36 cellular contexts compared by ENCODE assay signal in the genomic region with DNA sequence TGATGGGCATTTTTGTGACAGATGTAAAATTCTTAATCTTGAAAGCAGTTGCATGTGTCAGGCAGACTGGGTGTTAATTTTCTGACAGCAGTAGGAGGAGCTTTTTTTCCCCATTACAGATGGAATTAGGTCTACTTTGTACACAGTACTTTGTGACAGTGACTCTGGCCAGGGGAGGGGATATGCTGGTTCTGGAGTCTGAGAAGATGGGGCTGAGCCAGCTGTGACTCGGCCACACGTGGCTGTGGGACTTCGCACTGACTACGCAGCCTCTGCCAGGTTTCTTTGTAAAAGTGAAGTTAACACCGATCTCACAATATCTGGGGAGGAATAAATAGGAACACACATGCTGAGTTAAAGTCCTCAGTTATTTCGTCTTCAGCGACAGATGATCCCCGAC.
"Had no signal": no experiment of that assay in that cellular context is flagged by ENCODE, and none has a peak within 500 bp of the region (broad histone marks: within the 10 kb centered on the region; RNA-seq: fewer than 3 reads in every experiment).

No MANE protein-coding gene starts in this region.

- H3K4me1 Mint-ChIP-seq: activated naive CD4-positive, alpha-beta T cell treated with anti-CD3 and anti-CD28 coated beads, Interleukin-2, amount 10 ng/mL, durations not matched to agents 7 days and 5 days; activated naive CD8-positive, alpha-beta T cell treated with anti-CD3 and anti-CD28 coated beads for 36 hours; activated naive CD8-positive, alpha-beta T cell treated with anti-CD3 and anti-CD28 coated beads, Interleukin-2, amount 10 ng/mL, durations not matched to agents 7 days and 5 days; activated naive CD8-positive, alpha-beta T cell treated with anti-CD3 and anti-CD28 coated beads, Interleukin-2, amount 50 U/mL, for 24 hours; activated T-helper 17 cell treated with anti-CD3 and anti-CD28 coated beads, Interleukin-2, amount 50 U/mL, for 72 hours; central memory CD8-positive, alpha-beta T cell had no signal

- H3K4me3 Mint-ChIP-seq: activated naive CD4-positive, alpha-beta T cell treated with anti-CD3 and anti-CD28 coated beads for 36 hours; activated naive CD4-positive, alpha-beta T cell treated with anti-CD3 and anti-CD28 coated beads, Interleukin-2, amount 10 ng/mL, durations not matched to agents 7 days and 5 days; activated naive CD4-positive, alpha-beta T cell treated with anti-CD3 and anti-CD28 coated beads, Interleukin-2, amount 50 U/mL, for 24 hours; activated naive CD8-positive, alpha-beta T cell; activated naive CD8-positive, alpha-beta T cell treated with anti-CD3 and anti-CD28 coated beads for 36 hours; activated naive CD8-positive, alpha-beta T cell treated with anti-CD3 and anti-CD28 coated beads, Interleukin-2, amount 10 ng/mL, durations not matched to agents 7 days and 5 days; activated naive CD8-positive, alpha-beta T cell treated with anti-CD3 and anti-CD28 coated beads, Interleukin-2, amount 50 U/mL, for 24 hours; activated T-cell treated with anti-CD3 and anti-CD28 coated beads, Interleukin-2, amount 50 U/mL, for 24 hours; activated T-cell treated with anti-CD3 and anti-CD28 coated beads, Interleukin-2, amount 50 U/mL, for 4 hours; activated T-cell treated with anti-CD3 and anti-CD28 coated beads, Interleukin-2, amount 50 U/mL, for 72 hours; activated T-helper 1 cell treated with anti-CD3 and anti-CD28 coated beads, Interleukin-12 subunit alpha, Interleukin-12 subunit beta, Interleukin-2, Interleukin-4 antibody, amounts not matched to agents 30 ng/mL and 10 ng/mL and 1 ng/mL, durations not matched to agents 14 hours and 24 hours and 36 hours; activated T-helper 17 cell treated with anti-CD3 and anti-CD28 coated beads, Interleukin-2, amount 50 U/mL, for 72 hours; central memory CD8-positive, alpha-beta T cell had no signal

- H3K9me3 Mint-ChIP-seq: activated naive CD4-positive, alpha-beta T cell treated with anti-CD3 and anti-CD28 coated beads, Interleukin-2, amount 50 U/mL, for 24 hours; activated T-cell treated with anti-CD3 and anti-CD28 coated beads, Interleukin-2, amount 50 U/mL, for 4 hours; activated T-helper 17 cell treated with anti-CD3 and anti-CD28 coated beads, Interleukin-2, amount 50 U/mL, for 72 hours; brain; central memory CD8-positive, alpha-beta T cell had no signal

- DNase-seq: activated effector memory CD4-positive, alpha-beta T cell treated with anti-CD3 and anti-CD28 coated beads, Interleukin-2, amount 50 U/mL, for 16 hours; activated effector memory CD4-positive, alpha-beta T cell treated with Interleukin-2 at 50 U/mL for 16 hours; activated gamma-delta T cell; activated gamma-delta T cell treated with Interleukin-2 at 50 U/mL for 16 hours; activated naive CD4-positive, alpha-beta T cell; activated naive CD4-positive, alpha-beta T cell treated with anti-CD3 and anti-CD28 coated beads for 36 hours; activated naive CD4-positive, alpha-beta T cell treated with anti-CD3 and anti-CD28 coated beads, Interleukin-2, amount 10 ng/mL, durations not matched to agents 7 days and 5 days; activated naive CD4-positive, alpha-beta T cell treated with anti-CD3 and anti-CD28 coated beads, Interleukin-2, amount 50 U/mL, for 16 hours; activated naive CD4-positive, alpha-beta T cell treated with Interleukin-2 at 50 U/mL for 16 hours; activated naive CD8-positive, alpha-beta T cell treated with anti-CD3 and anti-CD28 coated beads for 36 hours; activated naive CD8-positive, alpha-beta T cell treated with anti-CD3 and anti-CD28 coated beads, Interleukin-2, amount 10 ng/mL, durations not matched to agents 7 days and 5 days; activated naive CD8-positive, alpha-beta T cell treated with anti-CD3 and anti-CD28 coated beads, Interleukin-2, amount 50 U/mL, for 24 hours; activated T-cell treated with anti-CD3 and anti-CD28 coated beads for 4 hours; activated T-cell treated with anti-CD3 and anti-CD28 coated beads, Interleukin-2, amount 50 U/mL, for 1 hour; activated T-cell treated with anti-CD3 and anti-CD28 coated beads, Interleukin-2, amount 50 U/mL, for 24 hours; activated T-cell treated with anti-CD3 and anti-CD28 coated beads, Interleukin-2, amount 50 U/mL, for 4 hours; activated T-cell treated with anti-CD3 and anti-CD28 coated beads, Interleukin-2, amount 50 U/mL, for 48 hours; activated T-cell treated with anti-CD3 and anti-CD28 coated beads, Interleukin-2, amount 50 U/mL, for 72 hours; adrenal gland; amniotic stem cell; amygdala; anterior cingulate cortex; aorta; body of pancreas; brain microvascular endothelial cell; caudate nucleus; central memory CD4-positive, alpha-beta T cell; cerebellar nuclear complex had no signal

- H3K36me3 Mint-ChIP-seq: brain had no signal

- ATAC-seq: activated naive CD4-positive, alpha-beta T cell treated with anti-CD3 and anti-CD28 coated beads, Interleukin-2, amount 50 U/mL, for 72 hours; activated naive CD8-positive, alpha-beta T cell treated with anti-CD3 and anti-CD28 coated beads, Interleukin-2, amount 50 U/mL, for 24 hours; activated T-cell treated with anti-CD3 and anti-CD28 coated beads, Interleukin-2, amount 50 U/mL, for 4 hours; activated T-cell treated with anti-CD3 and anti-CD28 coated beads, Interleukin-2, amount 50 U/mL, for 72 hours; activated T-helper 17 cell treated with anti-CD3 and anti-CD28 coated beads, Interleukin-2, amount 50 U/mL, for 72 hours; body of pancreas had no signal

- H3K27me3 Mint-ChIP-seq: activated naive CD4-positive, alpha-beta T cell treated with anti-CD3 and anti-CD28 coated beads, Interleukin-2, amount 10 ng/mL, durations not matched to agents 7 days and 5 days; activated naive CD4-positive, alpha-beta T cell treated with anti-CD3 and anti-CD28 coated beads, Interleukin-2, amount 50 U/mL, for 24 hours; activated naive CD8-positive, alpha-beta T cell; activated naive CD8-positive, alpha-beta T cell treated with anti-CD3 and anti-CD28 coated beads for 36 hours; activated naive CD8-positive, alpha-beta T cell treated with anti-CD3 and anti-CD28 coated beads, Interleukin-2, amount 10 ng/mL, durations not matched to agents 7 days and 5 days; activated naive CD8-positive, alpha-beta T cell treated with anti-CD3 and anti-CD28 coated beads, Interleukin-2, amount 50 U/mL, for 24 hours; activated T-cell treated with anti-CD3 and anti-CD28 coated beads, Interleukin-2, amount 50 U/mL, for 24 hours; activated T-helper 17 cell treated with anti-CD3 and anti-CD28 coated beads, Interleukin-2, amount 50 U/mL, for 72 hours; central memory CD8-positive, alpha-beta T cell had no signal

- H3K27ac Mint-ChIP-seq: activated naive CD4-positive, alpha-beta T cell treated with anti-CD3 and anti-CD28 coated beads for 36 hours; activated naive CD4-positive, alpha-beta T cell treated with anti-CD3 and anti-CD28 coated beads, Interleukin-2, amount 10 ng/mL, durations not matched to agents 7 days and 5 days; activated naive CD4-positive, alpha-beta T cell treated with anti-CD3 and anti-CD28 coated beads, Interleukin-2, amount 50 U/mL, for 24 hours; activated naive CD4-positive, alpha-beta T cell treated with anti-CD3 and anti-CD28 coated beads, Interleukin-2, amount 50 U/mL, for 72 hours; activated naive CD8-positive, alpha-beta T cell; activated naive CD8-positive, alpha-beta T cell treated with anti-CD3 and anti-CD28 coated beads for 36 hours; activated naive CD8-positive, alpha-beta T cell treated with anti-CD3 and anti-CD28 coated beads, Interleukin-2, amount 10 ng/mL, durations not matched to agents 7 days and 5 days; activated naive CD8-positive, alpha-beta T cell treated with anti-CD3 and anti-CD28 coated beads, Interleukin-2, amount 50 U/mL, for 24 hours; activated T-cell treated with anti-CD3 and anti-CD28 coated beads, Interleukin-2, amount 50 U/mL, for 24 hours; activated T-cell treated with anti-CD3 and anti-CD28 coated beads, Interleukin-2, amount 50 U/mL, for 72 hours; activated T-helper 1 cell treated with anti-CD3 and anti-CD28 coated beads, Interleukin-12 subunit alpha, Interleukin-12 subunit beta, Interleukin-2, Interleukin-4 antibody, amounts not matched to agents 30 ng/mL and 10 ng/mL and 1 ng/mL, durations not matched to agents 14 hours and 24 hours and 36 hours; activated T-helper 17 cell treated with anti-CD3 and anti-CD28 coated beads, Interleukin-2, amount 50 U/mL, for 72 hours; activated T-helper 2 cell treated with anti-CD3 and anti-CD28 coated beads, Interferon-gamma antibody, Interleukin-2, Interleukin-4, amounts not matched to agents 10 μg/mL and 5 μg/mL and 100 μg/mL, durations not matched to agents 14 hours and 24 hours and 36 hours; brain had no signal
